15 cellular contexts compared by ENCODE assay signal in the genomic region with DNA sequence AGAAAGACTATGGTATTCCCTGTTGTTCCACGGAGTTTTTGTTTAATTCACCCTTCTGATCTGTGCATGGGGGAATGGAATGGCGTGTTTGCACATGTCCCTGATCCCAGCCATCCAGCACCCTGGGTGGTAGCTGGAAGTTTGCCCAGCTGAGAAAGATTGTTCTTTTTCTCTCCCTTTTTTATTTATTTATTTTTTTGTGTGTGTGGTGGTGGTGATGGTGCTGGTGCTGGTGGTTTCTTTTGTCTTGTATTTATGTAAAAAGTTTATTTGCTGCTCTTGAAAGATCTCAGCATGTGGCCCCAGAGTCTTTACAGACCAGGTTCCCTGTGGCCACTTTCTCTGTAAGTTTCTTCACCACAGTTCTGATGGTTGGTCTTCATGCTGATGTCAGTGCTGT.
DNase-seq lines count a peak whose midpoint lies in the region; ATAC-seq and TF ChIP-seq lines count a peak whose summit lies in the region.
"Had no signal": no experiment of that assay in that cellular context is flagged by ENCODE, and none has a peak within 500 bp of the region (broad histone marks: within the 10 kb centered on the region; RNA-seq: fewer than 3 reads in every experiment).

No MANE protein-coding gene starts in this region.

- no peaks in the 10 kb centered on the region for H3K9me3 ChIP-seq in thyroid gland
- H3K9me3 ChIP-seq: ascending aorta, mucosa of descending colon, transverse colon had no signal

- no peak overlapping the region for H3K4me3 ChIP-seq in thyroid gland (replicated peaks in 1 of 3)
- H3K4me3 ChIP-seq: ascending aorta, GM23248, mucosa of descending colon, transverse colon had no signal

- H3K36me3 Mint-ChIP-seq in central memory CD8-positive, alpha-beta T cell (ENCODE audit: insufficient read depth): peaks cover 11% of the 10 kb centered on the region

- no peak for DNase-seq in stimulated activated naive CD8-positive, alpha-beta T cell treated with anti-CD3 and anti-CD28 coated beads, Interleukin-15, amount 100 ng/mL, for 72 hours
- no peak for DNase-seq in stimulated activated naive CD8-positive, alpha-beta T cell treated with anti-CD3 and anti-CD28 coated beads, Interleukin-15, Interleukin-2, amounts not matched to agents 100 U/mL and 50 U/mL, for 24 hours
- DNase-seq in NCI-H2171 treated with DMSO at 0.1 percent for 48 hours (lab: John Stamatoyannopoulos, UW) (peak; percentile 67), thyroid gland (peak; percentile 44 to 62), RKO (ENCODE audit: low spot score) (no peak)
- DNase-seq in central memory CD8-positive, alpha-beta T cell (ENCODE audit: low spot score in 2 of 2): no peak
- DNase-seq: activated CD8-positive, alpha-beta memory T cell treated with anti-CD3 and anti-CD28 coated beads, Interleukin-2, amount 10 ng/mL, durations not matched to agents 7 days and 5 days; GM23248; mucosa of descending colon; transverse colon had no signal

- no peaks in the 10 kb centered on the region for H3K36me3 ChIP-seq in thyroid gland
- H3K36me3 ChIP-seq: ascending aorta, transverse colon had no signal

- no peaks in the 10 kb centered on the region for H3K27me3 Mint-ChIP-seq in stimulated activated naive CD8-positive, alpha-beta T cell treated with anti-CD3 and anti-CD28 coated beads, Interleukin-15, amount 100 ng/mL, for 72 hours
- no peaks in the 10 kb centered on the region for H3K27me3 Mint-ChIP-seq in central memory CD8-positive, alpha-beta T cell
- H3K27me3 Mint-ChIP-seq: activated CD8-positive, alpha-beta memory T cell treated with anti-CD3 and anti-CD28 coated beads, Interleukin-2, amount 10 ng/mL, durations not matched to agents 7 days and 5 days had no signal

- peak overlapping the region; percentile 5 to 32 (median 24) for H3K27ac ChIP-seq in thyroid gland
- H3K27ac ChIP-seq: ascending aorta, epithelial cell of prostate, GM23248, transverse colon had no signal

- 40 to 46% methylated on average over 2 of the region's 2 CpGs for WGBS in thyroid gland, 2 donors

- intact Hi-C loops in thyroid gland (cut with DNase I): no loop called here

- no peaks in the 10 kb centered on the region for H3K27me3 ChIP-seq in thyroid gland
- H3K27me3 ChIP-seq: ascending aorta, transverse colon had no signal

- H3K27ac Mint-ChIP-seq in stimulated activated naive CD8-positive, alpha-beta T cell treated with anti-CD3 and anti-CD28 coated beads, Interleukin-15, amount 100 ng/mL, for 72 hours: peak overlapping the region; percentile 25 to 66
- peak overlapping the region; percentile 26 for H3K27ac Mint-ChIP-seq in central memory CD8-positive, alpha-beta T cell (ENCODE audit: low read depth)
- H3K27ac Mint-ChIP-seq: activated CD8-positive, alpha-beta memory T cell treated with anti-CD3 and anti-CD28 coated beads, Interleukin-2, amount 10 ng/mL, durations not matched to agents 7 days and 5 days had no signal

- no peak for TF ChIP-seq CTCF in thyroid gland (IDR thresholded peaks at IDR 0.05)

- TF ChIP-seq POLR2A in thyroid gland (IDR thresholded peaks at IDR 0.05): no peak

- peaks cover 23 to 28% of the 10 kb centered on the region in 2 donors for H3K4me1 ChIP-seq in thyroid gland

- H3K9me3 Mint-ChIP-seq in stimulated activated naive CD8-positive, alpha-beta T cell treated with anti-CD3 and anti-CD28 coated beads, Interleukin-15, amount 100 ng/mL, for 72 hours: no peaks in the 10 kb centered on the region
- no peaks in the 10 kb centered on the region for H3K9me3 Mint-ChIP-seq in central memory CD8-positive, alpha-beta T cell

- no peak for ATAC-seq in stimulated activated naive CD8-positive, alpha-beta T cell treated with anti-CD3 and anti-CD28 coated beads, Interleukin-15, amount 100 ng/mL, for 72 hours
- ATAC-seq in stimulated activated naive CD8-positive, alpha-beta T cell treated with anti-CD3 and anti-CD28 coated beads, Interleukin-15, Interleukin-2, amounts not matched to agents 100 U/mL and 50 U/mL, for 24 hours: no peak
- no peak for ATAC-seq in central memory CD8-positive, alpha-beta T cell (replicated peaks; ENCODE audit: extremely low read depth, poor library complexity, severe bottlenecking)
- ATAC-seq in HG02759 (IDR thresholded peaks at IDR 0.05; ENCODE audit: unreplicated experiment): no peak
- ATAC-seq in HG02642 (IDR thresholded peaks at IDR 0.05; ENCODE audit: poor library complexity, unreplicated experiment): no peak
- ATAC-seq: activated CD8-positive, alpha-beta memory T cell treated with anti-CD3 and anti-CD28 coated beads, Interleukin-2, amount 10 ng/mL, durations not matched to agents 7 days and 5 days; mucosa of descending colon; sciatic nerve had no signal

- peaks cover 56% of the 10 kb centered on the region for H3K4me1 Mint-ChIP-seq in stimulated activated naive CD8-positive, alpha-beta T cell treated with anti-CD3 and anti-CD28 coated beads, Interleukin-15, amount 100 ng/mL, for 72 hours
- peaks cover 58% of the 10 kb centered on the region for H3K4me1 Mint-ChIP-seq in central memory CD8-positive, alpha-beta T cell

- no peak overlapping the region for H3K4me3 Mint-ChIP-seq in stimulated activated naive CD8-positive, alpha-beta T cell treated with anti-CD3 and anti-CD28 coated beads, Interleukin-15, amount 100 ng/mL, for 72 hours
- no peak overlapping the region for H3K4me3 Mint-ChIP-seq in central memory CD8-positive, alpha-beta T cell
- H3K4me3 Mint-ChIP-seq: activated CD8-positive, alpha-beta memory T cell treated with anti-CD3 and anti-CD28 coated beads, Interleukin-2, amount 10 ng/mL, durations not matched to agents 7 days and 5 days had no signal

Comparison
In these comparisons a context has a peak if more than half of its experiments do, and no peak if none do; other contexts are left out.
1. DNase-seq: peak in NCI-H2171 treated with DMSO at 0.1 percent for 48 hours (single experiment) and thyroid gland (2 of 2); none in stimulated activated naive CD8-positive, alpha-beta T cell treated with anti-CD3 and anti-CD28 coated beads, Interleukin-15, amount 100 ng/mL, for 72 hours (0 of 2), stimulated activated naive CD8-positive, alpha-beta T cell treated with anti-CD3 and anti-CD28 coated beads, Interleukin-15, Interleukin-2, amounts not matched to agents 100 U/mL and 50 U/mL, for 24 hours (single experiment), central memory CD8-positive, alpha-beta T cell (0 of 2) and RKO (single experiment).